ENCODE assay signal across 17 cellular contexts in the genomic region with DNA sequence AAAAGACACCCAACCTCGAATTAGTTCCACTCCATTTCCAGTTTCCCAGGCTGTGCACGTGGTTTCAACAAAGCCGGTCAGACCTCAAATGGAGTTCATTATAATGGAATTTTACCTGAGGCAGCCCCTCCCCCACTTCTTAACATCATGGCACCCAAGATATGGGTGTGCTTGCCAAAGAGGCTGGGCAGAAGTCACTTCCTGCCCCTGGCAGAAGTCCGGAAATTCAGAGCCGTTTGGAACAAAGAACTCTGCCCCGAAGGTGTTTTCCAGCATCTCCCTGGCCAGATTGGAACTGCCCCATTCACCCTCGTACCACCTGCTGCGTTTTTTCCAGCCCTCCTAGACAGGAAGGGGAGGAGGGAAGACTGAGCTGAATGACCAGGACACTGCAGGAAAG. TPM values are rescaled to one million over a fixed set of nuclear protein-coding genes. Genes with fewer than 3 reads are reported as not detected.
DNase-seq lines count a peak whose midpoint lies in the region; ATAC-seq and TF ChIP-seq lines count a peak whose summit lies in the region.
"Had no signal": no experiment of that assay in that cellular context is flagged by ENCODE, and none has a peak within 500 bp of the region (broad histone marks: within the 10 kb centered on the region; RNA-seq: fewer than 3 reads in every experiment).

No MANE protein-coding gene starts in this region.

- 0% methylated on average over 7 of the region's 8 CpGs for WGBS in mammary epithelial cell (ENCODE audit: low coverage, missing lambda C conversion rate)

- DNase-seq in NCI-H2227 (lab: John Stamatoyannopoulos, UW; ENCODE audit: unreplicated experiment) (peak; percentile 5), NCI-H2227 treated with DMSO at 0.1 percent for 48 hours (lab: John Stamatoyannopoulos, UW) (no peak), NCI-H146 treated with DMSO at 0.1 percent for 48 hours (lab: John Stamatoyannopoulos, UW; ENCODE audit: unreplicated experiment) (peak; percentile 87), mammary epithelial cell (peak; percentile 92), omental fat pad (ENCODE audit: low spot score) (no peak)
- no peak for DNase-seq in activated naive CD4-positive, alpha-beta T cell treated with anti-CD3 and anti-CD28 coated beads, Interleukin-2, amount 10 ng/mL, durations not matched to agents 7 days and 5 days
- DNase-seq in naive thymus-derived CD8-positive, alpha-beta T cell: no peak
- DNase-seq: activated T-cell treated with anti-CD3 and anti-CD28 coated beads, Interleukin-2, amount 50 U/mL, for 24 hours; aorta; DMS79 treated with DMSO at 0.1 percent for 48 hours; effector memory CD4-positive, alpha-beta T cell; KBM-7; left ventricle myocardium inferior; NCI-H2171; SHP77 treated with DMSO at 0.1 percent for 48 hours; WERI-Rb-1 had no signal

- intact Hi-C loops in mammary epithelial cell (cut with micrococcal nuclease): no loop called here

- no peak overlapping the region for H3K4me3 ChIP-seq in mammary epithelial cell (replicated peaks in 1 of 3; ENCODE audit: insufficient read depth in 1 of 3, low read depth in 2 of 3, low read length in 3 of 3)
- H3K4me3 ChIP-seq in parathyroid adenoma (ENCODE audit: low read depth, low read length): peak overlapping the region; percentile 25
- H3K4me3 ChIP-seq: left ventricle myocardium inferior had no signal

- no peak for ATAC-seq in naive thymus-derived CD8-positive, alpha-beta T cell
- no peak for ATAC-seq in omental fat pad (ENCODE audit: low FRiP score)

- H3K36me3 ChIP-seq in mammary epithelial cell (ENCODE audit: insufficient read depth, low read length) (peaks cover 29% of the 10 kb centered on the region), parathyroid adenoma (ENCODE audit: control insufficient read depth, insufficient read depth, low read length) (no peaks in the 10 kb centered on the region)
- H3K36me3 ChIP-seq: left ventricle myocardium inferior, WERI-Rb-1 had no signal

- dilution Hi-C loops in mammary epithelial cell (cut with HindIII; ENCODE audit: low sequenced_read_pairs): no loop called here

- no peak overlapping the region for H3K9ac ChIP-seq in mammary epithelial cell (ENCODE audit: insufficient read depth, low read length)
- H3K9ac ChIP-seq in parathyroid adenoma: no peak overlapping the region

- H3K27me3 Mint-ChIP-seq in activated naive CD4-positive, alpha-beta T cell treated with anti-CD3 and anti-CD28 coated beads, Interleukin-2, amount 10 ng/mL, durations not matched to agents 7 days and 5 days: no peaks in the 10 kb centered on the region
- H3K27me3 Mint-ChIP-seq in naive thymus-derived CD8-positive, alpha-beta T cell: peaks cover 0 to 32% (median 10%) of the 10 kb centered on the region in 5 donors
- H3K27me3 Mint-ChIP-seq: activated T-cell treated with anti-CD3 and anti-CD28 coated beads, Interleukin-2, amount 50 U/mL, for 24 hours had no signal

- in situ Hi-C loops in mammary epithelial cell (cut with MboI; ENCODE audit: low sequenced_read_pairs in 2 of 2): no loop called here

- no peaks in the 10 kb centered on the region for H3K27me3 ChIP-seq in mammary epithelial cell (ENCODE audit: insufficient read depth, low read length)
- H3K27me3 ChIP-seq in parathyroid adenoma (ENCODE audit: control insufficient read depth, insufficient read depth, low read length): no peaks in the 10 kb centered on the region

- H3K4me2 ChIP-seq in mammary epithelial cell (ENCODE audit: insufficient read depth, low read depth, low read length): peak overlapping the region; percentile 52
- H3K4me2 ChIP-seq in parathyroid adenoma (ENCODE audit: low read length): peak overlapping the region; percentile 32

- no peak overlapping the region for H3K4me3 Mint-ChIP-seq in activated naive CD4-positive, alpha-beta T cell treated with anti-CD3 and anti-CD28 coated beads, Interleukin-2, amount 10 ng/mL, durations not matched to agents 7 days and 5 days
- H3K4me3 Mint-ChIP-seq in naive thymus-derived CD8-positive, alpha-beta T cell: no peak overlapping the region
- H3K4me3 Mint-ChIP-seq: activated T-cell treated with anti-CD3 and anti-CD28 coated beads, Interleukin-2, amount 50 U/mL, for 24 hours had no signal

- no peak for TF ChIP-seq CTCF in mammary epithelial cell (conservative IDR thresholded peaks at IDR 0.05 in 1 of 2, IDR thresholded peaks at IDR 0.05 in 1 of 2; ENCODE audit: extremely low read depth in 1 of 2, insufficient read depth in 1 of 2, low read depth in 1 of 2, low read length in 2 of 2)
- TF ChIP-seq CTCF in parathyroid adenoma (IDR thresholded peaks at IDR 0.05): no peak
- no peak for TF ChIP-seq CTCF in omental fat pad (IDR thresholded peaks at IDR 0.05)

- H3K9me3 Mint-ChIP-seq in activated naive CD4-positive, alpha-beta T cell treated with anti-CD3 and anti-CD28 coated beads, Interleukin-2, amount 10 ng/mL, durations not matched to agents 7 days and 5 days: no peaks in the 10 kb centered on the region
- no peaks in the 10 kb centered on the region for H3K9me3 Mint-ChIP-seq in naive thymus-derived CD8-positive, alpha-beta T cell
- H3K9me3 Mint-ChIP-seq: activated T-cell treated with anti-CD3 and anti-CD28 coated beads, Interleukin-2, amount 50 U/mL, for 24 hours had no signal

- BruUV-seq in mammary epithelial cell (replicated peaks; lab: Mats Ljungman, UMichigan): no TSS peak

- peaks cover 100% of the 10 kb centered on the region for H3K79me2 ChIP-seq in mammary epithelial cell (ENCODE audit: insufficient read depth, low read length)
- H3K79me2 ChIP-seq in parathyroid adenoma: peaks cover 78% of the 10 kb centered on the region

- H4K20me1 ChIP-seq in mammary epithelial cell (ENCODE audit: insufficient read depth, low read length): no peaks in the 10 kb centered on the region

- CTCF ChIA-PET in mammary epithelial cell (lab: Charles Lee; ENCODE audit: low non-redundant PET): no interaction called here
- CTCF ChIA-PET in activated naive CD4-positive, alpha-beta T cell treated with anti-CD3 and anti-CD28 coated beads, Interleukin-2, amount 10 ng/mL, durations not matched to agents 7 days and 5 days (lab: Charles Lee): interaction anchor here (1.8 kb wide), 1 partner anchor 12 kb away, joined by 5 read pairs; no protein-coding TSS in a partner anchor

- H3K9me3 ChIP-seq in mammary epithelial cell (replicated peaks; ENCODE audit: insufficient read depth, low read length) (no peaks in the 10 kb centered on the region), parathyroid adenoma (ENCODE audit: control insufficient read depth, low read length) (no peaks in the 10 kb centered on the region)
- H3K9me3 ChIP-seq: left ventricle myocardium inferior had no signal

- peaks cover 93% of the 10 kb centered on the region for H3K4me1 Mint-ChIP-seq in activated naive CD4-positive, alpha-beta T cell treated with anti-CD3 and anti-CD28 coated beads, Interleukin-2, amount 10 ng/mL, durations not matched to agents 7 days and 5 days
- peaks cover 17 to 45% (median 30%) of the 10 kb centered on the region in 4 donors for H3K4me1 Mint-ChIP-seq in naive thymus-derived CD8-positive, alpha-beta T cell

- H2AFZ ChIP-seq in mammary epithelial cell (ENCODE audit: low read depth, low read length): peak overlapping the region; percentile 23
- H2AFZ ChIP-seq in parathyroid adenoma: no peak overlapping the region

- peaks cover 26% of the 10 kb centered on the region for H3K36me3 Mint-ChIP-seq in activated naive CD4-positive, alpha-beta T cell treated with anti-CD3 and anti-CD28 coated beads, Interleukin-2, amount 10 ng/mL, durations not matched to agents 7 days and 5 days
- H3K36me3 Mint-ChIP-seq in naive thymus-derived CD8-positive, alpha-beta T cell: no peaks in the 10 kb centered on the region

- peaks cover 68% of the 10 kb centered on the region for H3K4me1 ChIP-seq in mammary epithelial cell (ENCODE audit: insufficient read depth, low read length)
- H3K4me1 ChIP-seq in parathyroid adenoma: peaks cover 90% of the 10 kb centered on the region

- POLR2A ChIA-PET in naive thymus-derived CD8-positive, alpha-beta T cell (lab: Charles Lee): no interaction called here

- H3K27ac ChIP-seq in mammary epithelial cell (ENCODE audit: insufficient read depth, low read depth, low read length) (no peak overlapping the region), parathyroid adenoma (peak overlapping the region; percentile 96)
- H3K27ac ChIP-seq: left ventricle myocardium inferior, WERI-Rb-1 had no signal

- no peak overlapping the region for H3K27ac Mint-ChIP-seq in activated naive CD4-positive, alpha-beta T cell treated with anti-CD3 and anti-CD28 coated beads, Interleukin-2, amount 10 ng/mL, durations not matched to agents 7 days and 5 days
- H3K27ac Mint-ChIP-seq in naive thymus-derived CD8-positive, alpha-beta T cell: no peak overlapping the region
- H3K27ac Mint-ChIP-seq: activated T-cell treated with anti-CD3 and anti-CD28 coated beads, Interleukin-2, amount 50 U/mL, for 24 hours had no signal

RNA-seq across cellular contexts. Expression of gene VDR, which starts 8.2 kb away (rescaled TPM):
- total RNA-seq in mammary epithelial cell: 10 to 100 TPM; 71.8 to 89.5 TPM
- 105 TPM for polyA plus RNA-seq in mammary epithelial cell
- polyA minus RNA-seq in mammary epithelial cell: 129 TPM
- under 1 TPM; 0.49 to 0.73 TPM for total RNA-seq in naive thymus-derived CD8-positive, alpha-beta T cell
- polyA plus RNA-seq in naive thymus-derived CD8-positive, alpha-beta T cell: not detected
- total RNA-seq in omental fat pad: 1 to 10 TPM; 2.8 to 10.0 (median 6.3) TPM

Comparison
In these comparisons a context has a peak if more than half of its experiments do, and no peak if none do; other contexts are left out.
1. DNase-seq: peak in NCI-H2227 (single experiment), NCI-H146 treated with DMSO at 0.1 percent for 48 hours (single experiment) and mammary epithelial cell (single experiment); none in NCI-H2227 treated with DMSO at 0.1 percent for 48 hours (single experiment), activated naive CD4-positive, alpha-beta T cell treated with anti-CD3 and anti-CD28 coated beads, Interleukin-2, amount 10 ng/mL, durations not matched to agents 7 days and 5 days (single experiment), naive thymus-derived CD8-positive, alpha-beta T cell (0 of 10) and omental fat pad (single experiment).
2. RNA of gene VDR, which starts 8.2 kb away (total RNA-seq): 71.8 to 89.5 TPM in mammary epithelial cell; 2.8 to 10.0 TPM in omental fat pad and 0.49 to 0.73 TPM in naive thymus-derived CD8-positive, alpha-beta T cell; every median in the first group is over 4 times any median in the second.